9 cellular contexts compared by ENCODE assay signal in genomic region chr10:122648599-122649428, GRCh38. TPM values are rescaled to one million over a fixed set of nuclear protein-coding genes. Genes with fewer than 3 reads are reported as not detected.
DNase-seq lines count a peak whose midpoint lies in the region; ATAC-seq, FAIRE-seq and TF ChIP-seq lines count a peak whose summit lies in the region.
"Had no signal": no experiment of that assay in that cellular context is flagged by ENCODE, and none has a peak within 500 bp of the region (broad histone marks: within the 10 kb centered on the region; RNA-seq: fewer than 3 reads in every experiment).

No MANE protein-coding gene starts in this region.

- H3K4me3 ChIP-seq in OCI-LY1 (ENCODE audit: low read depth, low read length, poor library complexity, severe bottlenecking) (no peak overlapping the region), bronchial epithelial cell (ENCODE audit: low read depth, low read length) (no peak overlapping the region), kidney epithelial cell (ENCODE audit: low read depth, low read length) (no peak overlapping the region), stomach (no peak overlapping the region)
- H3K4me3 ChIP-seq: SK-N-MC had no signal

- H3K9me3 ChIP-seq in OCI-LY1 (ENCODE audit: low read length) (no peaks in the 10 kb centered on the region), stomach (no peaks in the 10 kb centered on the region)

- no peak overlapping the region for H2AFZ ChIP-seq in OCI-LY1 (ENCODE audit: low read length)

- FAIRE-seq in H54 (lab: Jason Lieb, UNC) (no peak), bronchial epithelial cell (lab: Jason Lieb, UNC) (no peak)

- DNase-seq in D341Med (ENCODE audit: low spot score): peak; percentile 19
- DNase-seq in H54 (ENCODE audit: insufficient read length, low spot score): peak; percentile 25
- DNase-seq in bronchial epithelial cell (ENCODE audit: low read depth): peak; percentile 43
- DNase-seq in kidney epithelial cell (ENCODE audit: low read depth): no peak
- peak; percentile 44 for DNase-seq in stomach
- DNase-seq in NCI-H2107 treated with DMSO at 0.1 percent for 48 hours (lab: John Stamatoyannopoulos, UW; ENCODE audit: unreplicated experiment): no peak

- H3K9me2 ChIP-seq in OCI-LY1 (ENCODE audit: low read depth, low read length): no peaks in the 10 kb centered on the region

- no peaks in the 10 kb centered on the region for H3K4me1 ChIP-seq in OCI-LY1 (ENCODE audit: insufficient read depth, low read length, severe bottlenecking)
- no peaks in the 10 kb centered on the region for H3K4me1 ChIP-seq in stomach

- no peak for TF ChIP-seq EP300 in stomach (IDR thresholded peaks at IDR 0.05)

- H3K4me2 ChIP-seq in OCI-LY1 (ENCODE audit: low read length): no peak overlapping the region

- H3K27me3 ChIP-seq in OCI-LY1 (ENCODE audit: insufficient read depth, low read length) (no peaks in the 10 kb centered on the region), bronchial epithelial cell (ENCODE audit: control insufficient read depth, insufficient read depth, low read length) (peaks cover 6% of the 10 kb centered on the region), kidney epithelial cell (ENCODE audit: control insufficient read depth, insufficient read depth, low read length) (peaks cover 4% of the 10 kb centered on the region), stomach (peaks cover 0 to 44% (median 4%) of the 10 kb centered on the region in 3 donors)

- TF ChIP-seq CTCF in OCI-LY1 (IDR thresholded peaks at IDR 0.05; ENCODE audit: low read length) (peak; percentile 68), bronchial epithelial cell (IDR thresholded peaks at IDR 0.05; ENCODE audit: insufficient read depth, low read length, severe bottlenecking) (peak; percentile 82), kidney epithelial cell (IDR thresholded peaks at IDR 0.05; ENCODE audit: insufficient read depth, low read length, poor library complexity, severe bottlenecking) (peak; percentile 64), stomach (IDR thresholded peaks at IDR 0.05) (peak in 5 of 7 experiments; percentile 45 to 62 (median 52))

- no peaks in the 10 kb centered on the region for H3K79me2 ChIP-seq in OCI-LY1 (ENCODE audit: insufficient read depth, low read length)

- H3F3A ChIP-seq in OCI-LY1 (ENCODE audit: insufficient read depth, low read length): no peaks in the 10 kb centered on the region

- ATAC-seq in HG02588 (IDR thresholded peaks at IDR 0.05; ENCODE audit: unreplicated experiment): no peak

- no peak overlapping the region for H3K9ac ChIP-seq in OCI-LY1 (ENCODE audit: low read length)

- intact Hi-C loops in stomach (cut with DNase I; ENCODE audit: low total_unique reads): no loop called here

- no peaks in the 10 kb centered on the region for H4K20me1 ChIP-seq in OCI-LY1 (ENCODE audit: insufficient read depth, low read length)

- H3K36me3 ChIP-seq in OCI-LY1 (ENCODE audit: insufficient read depth, low read length): no peaks in the 10 kb centered on the region
- H3K36me3 ChIP-seq in bronchial epithelial cell (ENCODE audit: control insufficient read depth, insufficient read depth, low read length): no peaks in the 10 kb centered on the region
- no peaks in the 10 kb centered on the region for H3K36me3 ChIP-seq in kidney epithelial cell (ENCODE audit: control insufficient read depth, insufficient read depth, low read length)
- H3K36me3 ChIP-seq in stomach: no peaks in the 10 kb centered on the region

- WGBS in stomach, 5 donors: 26 to 29% (median 26%) methylated on average over 10 of the region's 10 CpGs

- no peak for TF ChIP-seq POLR2A in H54 (IDR thresholded peaks at IDR 0.05; ENCODE audit: low read depth, low read length)
- TF ChIP-seq POLR2A in stomach (IDR thresholded peaks at IDR 0.05): no peak

- no peak overlapping the region for H3K27ac ChIP-seq in OCI-LY1 (ENCODE audit: low read depth, low read length, poor library complexity, severe bottlenecking)
- H3K27ac ChIP-seq in stomach: no peak overlapping the region
- H3K27ac ChIP-seq: SK-N-MC had no signal

RNA-seq across cellular contexts. Expression of gene C10orf120, which starts 50.8 kb away (rescaled TPM):
- total RNA-seq in bronchial epithelial cell (not detected in 2 replicates), kidney epithelial cell (not detected in 2 replicates), stomach (not detected)
- not detected for polyA plus RNA-seq in stomach

Comparison
In these comparisons a context has a peak if more than half of its experiments do, and no peak if none do; other contexts are left out.
1. DNase-seq: peak in D341Med (single experiment), H54 (single experiment), bronchial epithelial cell (single experiment) and stomach (single experiment); none in kidney epithelial cell (single experiment) and NCI-H2107 treated with DMSO at 0.1 percent for 48 hours (single experiment).
2. Peak in every context shown above with its lines, with median percentiles within 50 percentile points of each other: CTCF ChIP-seq.